Comparison of ENCODE assay signal across 28 cellular contexts in the genomic region with DNA sequence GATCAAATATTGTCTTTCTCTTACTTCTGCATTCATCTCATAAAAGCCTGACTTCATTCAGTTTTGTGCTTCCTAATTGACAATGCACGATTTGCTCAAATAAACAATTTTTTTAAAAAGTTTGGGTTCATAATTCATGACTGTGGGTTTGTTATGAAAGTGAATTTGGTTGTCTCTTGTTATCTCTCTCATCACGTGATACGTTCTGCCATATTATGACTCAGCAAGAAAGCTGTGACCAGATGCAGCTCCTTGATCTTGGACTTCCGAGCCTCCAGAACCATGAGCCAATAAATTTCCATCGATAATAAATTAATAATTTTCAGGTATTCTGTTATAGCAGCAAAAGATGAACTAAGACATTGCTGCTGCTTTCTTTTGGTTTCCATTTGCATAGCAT.
"Had no signal": no experiment of that assay in that cellular context is flagged by ENCODE, and none has a peak within 500 bp of the region (broad histone marks: within the 10 kb centered on the region; RNA-seq: fewer than 3 reads in every experiment).

No MANE protein-coding gene starts in this region.

- H3K27ac ChIP-seq: ascending aorta, body of pancreas, Peyer's patch had no signal

- H3K36me3 ChIP-seq: ascending aorta, MG63, Peyer's patch had no signal

- H3K4me1 ChIP-seq: ascending aorta, body of pancreas, Peyer's patch had no signal

- H3K4me3 Mint-ChIP-seq: activated CD4-positive, alpha-beta memory T cell treated with anti-CD3 and anti-CD28 coated beads for 36 hours; activated CD4-positive, alpha-beta T cell treated with anti-CD3 and anti-CD28 coated beads, Interleukin-2, amount 10 ng/mL, durations not matched to agents 7 days and 5 days; activated naive CD8-positive, alpha-beta T cell treated with anti-CD3 and anti-CD28 coated beads, Interleukin-2, amount 50 U/mL, for 24 hours; activated T-cell treated with anti-CD3 and anti-CD28 coated beads, Interleukin-2, amount 50 U/mL, for 4 hours; central memory CD8-positive, alpha-beta T cell; T-helper 17 cell had no signal

- H3K36me3 Mint-ChIP-seq: activated CD4-positive, alpha-beta memory T cell treated with anti-CD3 and anti-CD28 coated beads for 36 hours; activated naive CD4-positive, alpha-beta T cell treated with anti-CD3 and anti-CD28 coated beads, Interleukin-2, amount 50 U/mL, for 72 hours had no signal

- DNase-seq: activated CD4-positive, alpha-beta memory T cell treated with anti-CD3 and anti-CD28 coated beads for 36 hours; activated CD4-positive, alpha-beta T cell treated with anti-CD3 and anti-CD28 coated beads, Interleukin-2, amount 10 ng/mL, durations not matched to agents 7 days and 5 days; activated CD4-positive, CD25-positive, alpha-beta regulatory T cell; activated CD8-positive, alpha-beta memory T cell treated with anti-CD3 and anti-CD28 coated beads for 24 hours; activated effector memory CD4-positive, alpha-beta T cell treated with anti-CD3 and anti-CD28 coated beads, Interleukin-2, amount 50 U/mL, for 16 hours; activated naive CD4-positive, alpha-beta T cell treated with Interleukin-2 at 50 U/mL for 16 hours; activated naive CD8-positive, alpha-beta T cell treated with anti-CD3 and anti-CD28 coated beads, Interleukin-2, amount 50 U/mL, for 24 hours; activated T-cell treated with anti-CD3 and anti-CD28 coated beads, Interleukin-2, amount 50 U/mL, for 4 hours; amniotic stem cell; body of pancreas; cortex of kidney; MG63; NCI-H1105 treated with DMSO at 0.1 percent for 48 hours; NCI-H1436 treated with DMSO at 0.1 percent for 48 hours; NCI-H187; NCI-H2081 treated with DMSO at 0.1 percent for 48 hours; NCI-H226; NCI-H510A; NCI-H526 treated with DMSO at 0.1 percent for 48 hours; NCI-H82; Peyer's patch; SHP77 treated with DMSO at 0.1 percent for 48 hours; T-helper 17 cell; T-helper 9 cell had no signal

- H3K4me1 Mint-ChIP-seq: activated CD4-positive, alpha-beta T cell treated with anti-CD3 and anti-CD28 coated beads, Interleukin-2, amount 10 ng/mL, durations not matched to agents 7 days and 5 days; activated naive CD8-positive, alpha-beta T cell treated with anti-CD3 and anti-CD28 coated beads, Interleukin-2, amount 50 U/mL, for 24 hours; central memory CD8-positive, alpha-beta T cell; T-helper 17 cell had no signal

- H3K9me3 Mint-ChIP-seq: activated CD4-positive, alpha-beta memory T cell treated with anti-CD3 and anti-CD28 coated beads for 36 hours; activated CD4-positive, alpha-beta T cell treated with anti-CD3 and anti-CD28 coated beads, Interleukin-2, amount 10 ng/mL, durations not matched to agents 7 days and 5 days; activated naive CD4-positive, alpha-beta T cell treated with anti-CD3 and anti-CD28 coated beads, Interleukin-2, amount 50 U/mL, for 72 hours; activated naive CD8-positive, alpha-beta T cell treated with anti-CD3 and anti-CD28 coated beads, Interleukin-2, amount 50 U/mL, for 24 hours; central memory CD8-positive, alpha-beta T cell had no signal

- H3K4me3 ChIP-seq: ascending aorta, body of pancreas, MG63, Peyer's patch had no signal

- H3K27ac Mint-ChIP-seq: activated CD4-positive, alpha-beta memory T cell treated with anti-CD3 and anti-CD28 coated beads for 36 hours; activated CD4-positive, alpha-beta T cell treated with anti-CD3 and anti-CD28 coated beads, Interleukin-2, amount 10 ng/mL, durations not matched to agents 7 days and 5 days; activated naive CD4-positive, alpha-beta T cell treated with anti-CD3 and anti-CD28 coated beads, Interleukin-2, amount 50 U/mL, for 72 hours; activated naive CD8-positive, alpha-beta T cell treated with anti-CD3 and anti-CD28 coated beads, Interleukin-2, amount 50 U/mL, for 24 hours; T-helper 17 cell had no signal

- H3K9me3 ChIP-seq: ascending aorta, body of pancreas, MG63, Peyer's patch had no signal

- ATAC-seq: activated naive CD4-positive, alpha-beta T cell treated with anti-CD3 and anti-CD28 coated beads, Interleukin-2, amount 50 U/mL, for 72 hours; activated naive CD8-positive, alpha-beta T cell treated with anti-CD3 and anti-CD28 coated beads, Interleukin-2, amount 50 U/mL, for 24 hours; activated T-cell treated with anti-CD3 and anti-CD28 coated beads, Interleukin-2, amount 50 U/mL, for 4 hours; body of pancreas; T-helper 17 cell had no signal

- H3K27me3 Mint-ChIP-seq: activated CD4-positive, alpha-beta memory T cell treated with anti-CD3 and anti-CD28 coated beads for 36 hours; activated CD4-positive, alpha-beta T cell treated with anti-CD3 and anti-CD28 coated beads, Interleukin-2, amount 10 ng/mL, durations not matched to agents 7 days and 5 days; activated naive CD8-positive, alpha-beta T cell treated with anti-CD3 and anti-CD28 coated beads, Interleukin-2, amount 50 U/mL, for 24 hours; central memory CD8-positive, alpha-beta T cell; T-helper 17 cell had no signal

- H3K27me3 ChIP-seq: ascending aorta, body of pancreas, MG63, Peyer's patch had no signal

- FAIRE-seq: bronchial epithelial cell had no signal
